Comparison of ENCODE assay signal across 15 cellular contexts in genomic region chr18:57915241-57915640, GRCh38.
DNase-seq lines count a peak whose midpoint lies in the region; ATAC-seq and TF ChIP-seq lines count a peak whose summit lies in the region.
"Had no signal": no experiment of that assay in that cellular context is flagged by ENCODE, and none has a peak within 500 bp of the region (broad histone marks: within the 10 kb centered on the region; RNA-seq: fewer than 3 reads in every experiment).

No MANE protein-coding gene starts in this region.

- no peaks in the 10 kb centered on the region for H3K9me3 ChIP-seq in spleen
- H3K9me3 ChIP-seq: heart right ventricle, upper lobe of right lung had no signal

- ATAC-seq in GM19328 (IDR thresholded peaks at IDR 0.05; ENCODE audit: unreplicated experiment): no peak
- ATAC-seq: left ventricle myocardium superior had no signal

- H3K4me1 ChIP-seq in spleen: peaks cover 0 to 8% (median 0%) of the 10 kb centered on the region in 6 donors
- H3K4me1 ChIP-seq: upper lobe of right lung had no signal

- H3K27ac ChIP-seq in spleen: no peak overlapping the region
- H3K27ac ChIP-seq: neural progenitor cell, upper lobe of right lung had no signal

- DNase-seq in Ammon's horn (ENCODE audit: low spot score): peak; percentile 54
- peak; percentile 85 for DNase-seq in NCI-H1417 treated with DMSO at 0.1 percent for 48 hours (lab: John Stamatoyannopoulos, UW)
- peak; percentile 88 for DNase-seq in NCI-H748 treated with DMSO at 0.1 percent for 48 hours (lab: John Stamatoyannopoulos, UW)
- DNase-seq in inferior parietal cortex (ENCODE audit: extremely low spot score): peak; percentile 72
- DNase-seq in spleen: no peak
- no peak for DNase-seq in posterior vena cava (ENCODE audit: low spot score)
- DNase-seq in activated T-cell treated with anti-CD3 and anti-CD28 coated beads, Interleukin-2, amount 50 U/mL, for 1 hour: no peak
- DNase-seq: activated T-cell treated with anti-CD3 and anti-CD28 coated beads, Interleukin-2, amount 50 U/mL, for 48 hours; DND-41; heart right ventricle; left ventricle myocardium superior; stimulated activated CD4-positive, alpha-beta T cell treated with anti-CD3 and anti-CD28 coated beads, Interleukin-12 subunit alpha, Interleukin-12 subunit beta, amount 100 ng/mL, for 4 hours; upper lobe of right lung had no signal

- H3K36me3 ChIP-seq in spleen: no peaks in the 10 kb centered on the region
- H3K36me3 ChIP-seq: heart right ventricle, neural progenitor cell, upper lobe of right lung had no signal

- no peak for TF ChIP-seq CTCF in spleen (IDR thresholded peaks at IDR 0.05 in 8 of 11, conservative IDR thresholded peaks at IDR 0.05 in 3 of 11)

- intact Hi-C loops in spleen (cut with DNase I; ENCODE audit: low total_unique reads): no loop called here
- intact Hi-C loops in posterior vena cava (cut with DNase I): loop anchor here in 1 of 2 donors (5.0 kb wide), 1 partner anchor 793 kb away; no protein-coding TSS in a partner anchor

- TF ChIP-seq POLR2A in spleen (IDR thresholded peaks at IDR 0.05): no peak

- H3K4me3 ChIP-seq in spleen: no peak overlapping the region
- H3K4me3 ChIP-seq: heart right ventricle, neural progenitor cell, upper lobe of right lung had no signal

- H3K27me3 ChIP-seq in spleen (replicated peaks in 1 of 7): no peaks in the 10 kb centered on the region
- H3K27me3 ChIP-seq: heart right ventricle, neural progenitor cell, upper lobe of right lung had no signal

- 80 to 93% (median 83%) methylated on average over 3 of the region's 3 CpGs for WGBS in spleen, 5 donors

Comparison
In these comparisons a context has a peak if more than half of its experiments do, and no peak if none do; other contexts are left out.
1. DNase-seq: peak in Ammon's horn (single experiment), NCI-H1417 treated with DMSO at 0.1 percent for 48 hours (single experiment), NCI-H748 treated with DMSO at 0.1 percent for 48 hours (single experiment) and inferior parietal cortex (single experiment); none in spleen (single experiment), posterior vena cava (single experiment) and activated T-cell treated with anti-CD3 and anti-CD28 coated beads, Interleukin-2, amount 50 U/mL, for 1 hour (single experiment).